Comparison of ENCODE assay signal across 11 cellular contexts in genomic region chr12:75361408-75361807, GRCh38.
"Had no signal": no experiment of that assay in that cellular context is flagged by ENCODE, and none has a peak within 500 bp of the region (broad histone marks: within the 10 kb centered on the region; RNA-seq: fewer than 3 reads in every experiment).

No MANE protein-coding gene starts in this region.

- H3K36me3 Mint-ChIP-seq: activated naive CD4-positive, alpha-beta T cell treated with anti-CD3 and anti-CD28 coated beads, Interleukin-2, amount 10 ng/mL, durations not matched to agents 7 days and 5 days had no signal

- H3K9me3 Mint-ChIP-seq: activated naive CD4-positive, alpha-beta T cell treated with anti-CD3 and anti-CD28 coated beads, Interleukin-2, amount 10 ng/mL, durations not matched to agents 7 days and 5 days had no signal

- ATAC-seq: body of pancreas, heart left ventricle, left colon, sciatic nerve, upper lobe of right lung had no signal

- H3K27ac Mint-ChIP-seq: activated CD4-positive, alpha-beta memory T cell treated with anti-CD3 and anti-CD28 coated beads for 36 hours; activated naive CD4-positive, alpha-beta T cell treated with anti-CD3 and anti-CD28 coated beads, Interleukin-2, amount 10 ng/mL, durations not matched to agents 7 days and 5 days had no signal

- H3K27me3 Mint-ChIP-seq: activated CD4-positive, alpha-beta memory T cell treated with anti-CD3 and anti-CD28 coated beads for 36 hours; activated naive CD4-positive, alpha-beta T cell treated with anti-CD3 and anti-CD28 coated beads, Interleukin-2, amount 10 ng/mL, durations not matched to agents 7 days and 5 days; naive thymus-derived CD8-positive, alpha-beta T cell had no signal

- H3K4me3 Mint-ChIP-seq: activated CD4-positive, alpha-beta memory T cell treated with anti-CD3 and anti-CD28 coated beads for 36 hours; activated naive CD4-positive, alpha-beta T cell treated with anti-CD3 and anti-CD28 coated beads, Interleukin-2, amount 10 ng/mL, durations not matched to agents 7 days and 5 days; naive thymus-derived CD8-positive, alpha-beta T cell had no signal

- DNase-seq: activated CD4-positive, alpha-beta memory T cell treated with anti-CD3 and anti-CD28 coated beads for 36 hours; activated naive CD4-positive, alpha-beta T cell treated with anti-CD3 and anti-CD28 coated beads, Interleukin-2, amount 10 ng/mL, durations not matched to agents 7 days and 5 days; body of pancreas; effector CD4-positive, alpha-beta T cell; heart left ventricle; left colon; naive thymus-derived CD8-positive, alpha-beta T cell; stimulated activated CD4-positive, alpha-beta T cell treated with anti-CD3 and anti-CD28 coated beads, Interleukin-2, amount 100 ng/mL, for 24 hours; stimulated activated naive CD4-positive, alpha-beta T cell treated with Interleukin-2 at 50 U/mL for 16 hours; upper lobe of right lung had no signal

- H3K4me1 Mint-ChIP-seq: activated naive CD4-positive, alpha-beta T cell treated with anti-CD3 and anti-CD28 coated beads, Interleukin-2, amount 10 ng/mL, durations not matched to agents 7 days and 5 days had no signal
